ENCODE assay signal across 5 cellular contexts in genomic region chr22:38470179-38470578, GRCh38. TPM values are rescaled to one million over a fixed set of nuclear protein-coding genes. Genes with fewer than 3 reads are reported as not detected.
"Had no signal": no experiment of that assay in that cellular context is flagged by ENCODE, and none has a peak within 500 bp of the region (broad histone marks: within the 10 kb centered on the region; RNA-seq: fewer than 3 reads in every experiment).

No MANE protein-coding gene starts in this region.

RNA-seq across cellular contexts. Expression of gene KDELR3, which starts 2.3 kb away (rescaled TPM):
- total RNA-seq: OCI-LY7 had no signal

RNA-seq across cellular contexts. Expression of gene KCNJ4, which starts 15.2 kb away (rescaled TPM):
- total RNA-seq: HepG2, OCI-LY7, PC-3, Peyer's patch had no signal
- polyA plus RNA-seq: HepG2, IgD-negative memory B cell had no signal
